22 cellular contexts compared by ENCODE assay signal in the genomic region with DNA sequence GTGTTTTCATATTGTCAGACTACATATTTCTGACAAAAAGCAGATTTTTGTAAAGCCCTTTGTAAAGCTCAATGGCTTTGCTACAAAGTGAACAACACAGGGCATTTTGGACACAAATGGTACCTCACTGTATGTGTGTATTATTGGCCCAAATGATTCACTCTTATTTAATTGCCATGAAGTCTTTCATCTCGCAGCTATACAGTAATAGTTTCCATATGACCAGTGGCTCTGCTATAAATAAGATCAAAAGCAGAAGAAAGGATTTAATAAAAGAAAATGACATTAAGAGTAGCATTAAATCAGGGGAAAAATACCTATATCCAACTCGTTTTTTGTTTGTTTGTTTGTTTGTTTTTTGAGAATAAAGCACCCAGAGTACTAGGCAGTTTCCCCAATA.
A peak's percentile ranks its signal among the peaks of the same experiment; 100 is the strongest.
DNase-seq lines count a peak whose midpoint lies in the region; ATAC-seq, FAIRE-seq and TF ChIP-seq lines count a peak whose summit lies in the region.
"Had no signal": no experiment of that assay in that cellular context is flagged by ENCODE, and none has a peak within 500 bp of the region (broad histone marks: within the 10 kb centered on the region; RNA-seq: fewer than 3 reads in every experiment).

No MANE protein-coding gene starts in this region.

- peak overlapping the region in 1 of 2 donors; percentile 19 for H3K4me3 Mint-ChIP-seq in stimulated activated naive B cell treated with anti-CD40 and anti-IgM and Interleukin-4, amounts not matched to agents 10 μg/mL and 1 μg/mL and 100 μg/mL, for 72 hours
- H3K4me3 Mint-ChIP-seq in activated T-helper 17 cell treated with anti-CD3 and anti-CD28 coated beads, Interleukin-2, amount 50 U/mL, for 72 hours: no peak overlapping the region
- H3K4me3 Mint-ChIP-seq in endodermal cell: no peak overlapping the region
- H3K4me3 Mint-ChIP-seq: activated CD4-positive, alpha-beta memory T cell treated with anti-CD3 and anti-CD28 coated beads, Interleukin-2, amount 10 ng/mL, durations not matched to agents 7 days and 5 days; activated naive CD8-positive, alpha-beta T cell treated with anti-CD3 and anti-CD28 coated beads for 36 hours; activated T-cell treated with anti-CD3 and anti-CD28 coated beads, Interleukin-2, amount 50 U/mL, for 24 hours; CD8-positive, alpha-beta T cell; central memory CD8-positive, alpha-beta T cell; natural killer cell had no signal

- no peaks in the 10 kb centered on the region for H3K27me3 ChIP-seq in adipocyte (replicated peaks; ENCODE audit: control insufficient read depth, insufficient read depth, low read length)
- H3K27me3 ChIP-seq in endodermal cell (ENCODE audit: control insufficient read depth, insufficient read depth, low read length, poor library complexity, severe bottlenecking): no peaks in the 10 kb centered on the region
- no peaks in the 10 kb centered on the region for H3K27me3 ChIP-seq in HAP-1 (ENCODE audit: low read depth)
- H3K27me3 ChIP-seq: foreskin keratinocyte had no signal

- FAIRE-seq in GM18507 (lab: Jason Lieb, UNC): peak; percentile 15
- no peak for FAIRE-seq in kidney (lab: Jason Lieb, UNC)
- FAIRE-seq: HTR-8/SVneo had no signal

- no peak for DNase-seq in GM18507 (ENCODE audit: extremely low spot score, insufficient read length, low read depth)
- peak; percentile 24 for DNase-seq in adipocyte (ENCODE audit: low read depth)
- DNase-seq in kidney: no peak
- no peak for DNase-seq in stimulated activated naive B cell treated with anti-CD40 and anti-IgM and Interleukin-4, amounts not matched to agents 10 μg/mL and 1 μg/mL and 100 μg/mL, for 72 hours
- no peak for DNase-seq in endodermal cell
- no peak for DNase-seq in globus pallidus (ENCODE audit: low spot score)
- DNase-seq in HAP-1 (ENCODE audit: low spot score in 2 of 2): no peak
- DNase-seq: activated CD4-positive, alpha-beta memory T cell treated with anti-CD3 and anti-CD28 coated beads, Interleukin-2, amount 10 ng/mL, durations not matched to agents 7 days and 5 days; activated naive CD8-positive, alpha-beta T cell treated with anti-CD3 and anti-CD28 coated beads for 36 hours; activated T-cell treated with anti-CD3 and anti-CD28 coated beads, Interleukin-2, amount 50 U/mL, for 24 hours; CD8-positive, alpha-beta T cell; DMS79 treated with DMSO at 0.1 percent for 48 hours; foreskin keratinocyte; HCEC 1CT; natural killer cell; NK-92 treated with Interleukin-12 subunit alpha and Interleukin-12 subunit beta, amount 100 ng/mL, for 24 hours; stimulated activated naive CD8-positive, alpha-beta T cell treated with anti-CD3 and anti-CD28 coated beads, Interleukin-15, Interleukin-2, amounts not matched to agents 100 U/mL and 50 U/mL, for 24 hours had no signal

- TF ChIP-seq CTCF in kidney (IDR thresholded peaks at IDR 0.05; ENCODE audit: borderline replicate concordance, extremely low read depth, insufficient read depth): no peak
- TF ChIP-seq CTCF in endodermal cell (conservative IDR thresholded peaks at IDR 0.05): no peak

- no peaks in the 10 kb centered on the region for H3K27me3 Mint-ChIP-seq in stimulated activated naive B cell treated with anti-CD40 and anti-IgM and Interleukin-4, amounts not matched to agents 10 μg/mL and 1 μg/mL and 100 μg/mL, for 72 hours
- H3K27me3 Mint-ChIP-seq in activated T-helper 17 cell treated with anti-CD3 and anti-CD28 coated beads, Interleukin-2, amount 50 U/mL, for 72 hours: no peaks in the 10 kb centered on the region
- no peaks in the 10 kb centered on the region for H3K27me3 Mint-ChIP-seq in endodermal cell (ENCODE audit: insufficient read depth)
- H3K27me3 Mint-ChIP-seq: activated naive CD8-positive, alpha-beta T cell treated with anti-CD3 and anti-CD28 coated beads for 36 hours; central memory CD8-positive, alpha-beta T cell had no signal

- intact Hi-C loops in kidney (cut with DNase I): no loop called here

- H3K9me3 ChIP-seq in adipocyte (ENCODE audit: control insufficient read depth, low read length) (no peaks in the 10 kb centered on the region), kidney (ENCODE audit: control insufficient read depth in 1 of 2, low read length in 2 of 2) (no peaks in the 10 kb centered on the region), endodermal cell (ENCODE audit: control insufficient read depth, low read length) (no peaks in the 10 kb centered on the region), HAP-1 (no peaks in the 10 kb centered on the region)
- H3K9me3 ChIP-seq: prostate gland had no signal

- 83% methylated on average over 2 of the region's 2 CpGs; no CpG with 5 or more reads in 1 of the 2 experiments for WGBS in endodermal cell (ENCODE audit: insufficient coverage in 1 of 2, insufficient read length in 1 of 2), 2 experiments

- H3K36me3 ChIP-seq in adipocyte (ENCODE audit: control insufficient read depth, insufficient read depth, low read length, severe bottlenecking) (peaks cover 10% of the 10 kb centered on the region), kidney (ENCODE audit: control insufficient read depth in 1 of 2, insufficient read depth in 2 of 2, low read length in 2 of 2) (no peaks in the 10 kb centered on the region), endodermal cell (ENCODE audit: control insufficient read depth, insufficient read depth, low read length) (no peaks in the 10 kb centered on the region), HAP-1 (replicated peaks) (no peaks in the 10 kb centered on the region)
- H3K36me3 ChIP-seq: prostate gland had no signal

- peak overlapping the region; percentile 30 for H3K4me3 ChIP-seq in adipocyte (ENCODE audit: low read length)
- no peak overlapping the region for H3K4me3 ChIP-seq in kidney (ENCODE audit: low read length in 2 of 2)
- no peak overlapping the region for H3K4me3 ChIP-seq in endodermal cell (ENCODE audit: low read length)
- no peak overlapping the region for H3K4me3 ChIP-seq in HAP-1
- H3K4me3 ChIP-seq: prostate gland had no signal

- peaks cover 57 to 71% of the 10 kb centered on the region in 2 donors for H3K36me3 Mint-ChIP-seq in stimulated activated naive B cell treated with anti-CD40 and anti-IgM and Interleukin-4, amounts not matched to agents 10 μg/mL and 1 μg/mL and 100 μg/mL, for 72 hours
- no peaks in the 10 kb centered on the region for H3K36me3 Mint-ChIP-seq in activated T-helper 17 cell treated with anti-CD3 and anti-CD28 coated beads, Interleukin-2, amount 50 U/mL, for 72 hours (ENCODE audit: low read depth)
- no peaks in the 10 kb centered on the region for H3K36me3 Mint-ChIP-seq in endodermal cell (ENCODE audit: low read depth)
- H3K36me3 Mint-ChIP-seq: activated naive CD8-positive, alpha-beta T cell treated with anti-CD3 and anti-CD28 coated beads for 36 hours; CD8-positive, alpha-beta T cell; natural killer cell had no signal

- ATAC-seq in stimulated activated naive B cell treated with anti-CD40 and anti-IgM and Interleukin-4, amounts not matched to agents 10 μg/mL and 1 μg/mL and 100 μg/mL, for 72 hours (replicated peaks): peak in 1 of 2 donors; percentile 21
- no peak for ATAC-seq in activated T-helper 17 cell treated with anti-CD3 and anti-CD28 coated beads, Interleukin-2, amount 50 U/mL, for 72 hours (replicated peaks)
- ATAC-seq: CD8-positive, alpha-beta T cell; foreskin keratinocyte; natural killer cell; stimulated activated naive CD8-positive, alpha-beta T cell treated with anti-CD3 and anti-CD28 coated beads, Interleukin-15, Interleukin-2, amounts not matched to agents 100 U/mL and 50 U/mL, for 24 hours had no signal

- peak overlapping the region; percentile 78 for H3K27ac Mint-ChIP-seq in stimulated activated naive B cell treated with anti-CD40 and anti-IgM and Interleukin-4, amounts not matched to agents 10 μg/mL and 1 μg/mL and 100 μg/mL, for 72 hours
- no peak overlapping the region for H3K27ac Mint-ChIP-seq in activated T-helper 17 cell treated with anti-CD3 and anti-CD28 coated beads, Interleukin-2, amount 50 U/mL, for 72 hours
- no peak overlapping the region for H3K27ac Mint-ChIP-seq in endodermal cell
- H3K27ac Mint-ChIP-seq: activated CD4-positive, alpha-beta memory T cell treated with anti-CD3 and anti-CD28 coated beads, Interleukin-2, amount 10 ng/mL, durations not matched to agents 7 days and 5 days; activated naive CD8-positive, alpha-beta T cell treated with anti-CD3 and anti-CD28 coated beads for 36 hours; activated T-cell treated with anti-CD3 and anti-CD28 coated beads, Interleukin-2, amount 50 U/mL, for 24 hours; CD8-positive, alpha-beta T cell; natural killer cell had no signal

- H3K9me3 Mint-ChIP-seq in stimulated activated naive B cell treated with anti-CD40 and anti-IgM and Interleukin-4, amounts not matched to agents 10 μg/mL and 1 μg/mL and 100 μg/mL, for 72 hours: peaks cover 0 to 3% of the 10 kb centered on the region in 2 donors
- H3K9me3 Mint-ChIP-seq in activated T-helper 17 cell treated with anti-CD3 and anti-CD28 coated beads, Interleukin-2, amount 50 U/mL, for 72 hours: no peaks in the 10 kb centered on the region
- H3K9me3 Mint-ChIP-seq in endodermal cell: no peaks in the 10 kb centered on the region
- H3K9me3 Mint-ChIP-seq: activated naive CD8-positive, alpha-beta T cell treated with anti-CD3 and anti-CD28 coated beads for 36 hours; activated T-cell treated with anti-CD3 and anti-CD28 coated beads, Interleukin-2, amount 50 U/mL, for 24 hours; CD8-positive, alpha-beta T cell; central memory CD8-positive, alpha-beta T cell; natural killer cell had no signal

- peaks cover 47 to 83% of the 10 kb centered on the region in 2 donors for H3K4me1 Mint-ChIP-seq in stimulated activated naive B cell treated with anti-CD40 and anti-IgM and Interleukin-4, amounts not matched to agents 10 μg/mL and 1 μg/mL and 100 μg/mL, for 72 hours
- no peaks in the 10 kb centered on the region for H3K4me1 Mint-ChIP-seq in activated T-helper 17 cell treated with anti-CD3 and anti-CD28 coated beads, Interleukin-2, amount 50 U/mL, for 72 hours
- H3K4me1 Mint-ChIP-seq in endodermal cell: peaks cover 12% of the 10 kb centered on the region
- H3K4me1 Mint-ChIP-seq: activated naive CD8-positive, alpha-beta T cell treated with anti-CD3 and anti-CD28 coated beads for 36 hours; central memory CD8-positive, alpha-beta T cell; natural killer cell had no signal

- H3K4me1 ChIP-seq in adipocyte (ENCODE audit: control insufficient read depth, insufficient read depth, low read length) (peaks cover 29% of the 10 kb centered on the region), kidney (ENCODE audit: control insufficient read depth in 1 of 2, insufficient read depth in 1 of 2, low read depth in 1 of 2, low read length in 2 of 2) (peaks cover 0 to 7% of the 10 kb centered on the region in 2 donors), endodermal cell (ENCODE audit: control insufficient read depth, insufficient read depth, low read length) (peaks cover 2% of the 10 kb centered on the region), HAP-1 (no peaks in the 10 kb centered on the region)
- H3K4me1 ChIP-seq: foreskin keratinocyte, prostate gland had no signal

- in situ Hi-C loops in HAP-1 (cut with MboI; ENCODE audit: low sequenced_read_pairs): loop anchor here (25.0 kb wide), 2 partner anchors 519 to 1319 kb away; no protein-coding TSS in a partner anchor

- peak overlapping the region; percentile 52 to 79 for H3K27ac ChIP-seq in kidney (ENCODE audit: low read depth in 2 of 2, low read length in 2 of 2)
- no peak overlapping the region for H3K27ac ChIP-seq in endodermal cell (ENCODE audit: low read depth, low read length)
- H3K27ac ChIP-seq: foreskin keratinocyte, prostate gland, RWPE1 had no signal

- H3K9ac ChIP-seq in adipocyte (ENCODE audit: low read length) (no peak overlapping the region), kidney (ENCODE audit: low read length in 2 of 2) (no peak overlapping the region), endodermal cell (ENCODE audit: extremely low read depth, low read length, poor library complexity, severe bottlenecking) (no peak overlapping the region)
